ENCODE assay signal across 31 cellular contexts in genomic region chr12:58633479-58633878, GRCh38.
DNase-seq lines count a peak whose midpoint lies in the region; ATAC-seq and TF ChIP-seq lines count a peak whose summit lies in the region.
"Had no signal": no experiment of that assay in that cellular context is flagged by ENCODE, and none has a peak within 500 bp of the region (broad histone marks: within the 10 kb centered on the region; RNA-seq: fewer than 3 reads in every experiment).

No MANE protein-coding gene starts in this region.

- H3K9me3 Mint-ChIP-seq in HFFc6: peaks cover 13% of the 10 kb centered on the region
- H3K9me3 Mint-ChIP-seq in endodermal cell: peaks cover 12% of the 10 kb centered on the region
- peaks cover 15% of the 10 kb centered on the region for H3K9me3 Mint-ChIP-seq in osteocyte (ENCODE audit: unreplicated experiment)
- no peaks in the 10 kb centered on the region for H3K9me3 Mint-ChIP-seq in activated naive CD8-positive, alpha-beta T cell treated with anti-CD3 and anti-CD28 coated beads, Interleukin-2, amount 50 U/mL, for 24 hours
- H3K9me3 Mint-ChIP-seq: activated CD4-positive, alpha-beta T cell treated with anti-CD3 and anti-CD28 coated beads, Interleukin-2, amount 10 ng/mL, durations not matched to agents 24 days and 14 days had no signal

- intact Hi-C loops in tibial artery (cut with DNase I; ENCODE audit: low total_unique reads): no loop called here

- H3K27ac ChIP-seq in SK-N-MC (peak overlapping the region; percentile 60), endodermal cell (ENCODE audit: low read depth, low read length) (no peak overlapping the region), tibial artery (no peak overlapping the region)
- H3K27ac ChIP-seq: C4-2B, ovary, skin epidermis, suprapubic skin, WERI-Rb-1 had no signal

- no peak overlapping the region for H3K9ac ChIP-seq in SK-N-MC (ENCODE audit: insufficient read length)
- H3K9ac ChIP-seq in endodermal cell (ENCODE audit: extremely low read depth, low read length, poor library complexity, severe bottlenecking): no peak overlapping the region

- H3K27me3 Mint-ChIP-seq in HFFc6 (ENCODE audit: insufficient read depth): no peaks in the 10 kb centered on the region; the same call in none of the 2 replicates
- H3K27me3 Mint-ChIP-seq in endodermal cell (ENCODE audit: insufficient read depth): peaks cover 5% of the 10 kb centered on the region
- no peaks in the 10 kb centered on the region for H3K27me3 Mint-ChIP-seq in osteocyte (ENCODE audit: unreplicated experiment)
- no peaks in the 10 kb centered on the region for H3K27me3 Mint-ChIP-seq in activated naive CD8-positive, alpha-beta T cell treated with anti-CD3 and anti-CD28 coated beads, Interleukin-2, amount 50 U/mL, for 24 hours
- H3K27me3 Mint-ChIP-seq: activated CD4-positive, alpha-beta T cell treated with anti-CD3 and anti-CD28 coated beads, Interleukin-2, amount 10 ng/mL, durations not matched to agents 24 days and 14 days; activated naive CD8-positive, alpha-beta T cell had no signal

- H3K4me3 ChIP-seq in SK-N-MC (no peak overlapping the region), endodermal cell (ENCODE audit: low read length) (peak overlapping the region; percentile 43), tibial artery (no peak overlapping the region)
- H3K4me3 ChIP-seq: ovary, skin epidermis, suprapubic skin had no signal

- H3K36me3 ChIP-seq in SK-N-MC (ENCODE audit: insufficient read depth, low read length): no peaks in the 10 kb centered on the region
- no peaks in the 10 kb centered on the region for H3K36me3 ChIP-seq in endodermal cell (ENCODE audit: control insufficient read depth, insufficient read depth, low read length)
- no peaks in the 10 kb centered on the region for H3K36me3 ChIP-seq in tibial artery
- H3K36me3 ChIP-seq: ovary, suprapubic skin, WERI-Rb-1 had no signal

- H3K36me3 Mint-ChIP-seq in HFFc6 (ENCODE audit: low read depth): peaks cover 12% of the 10 kb centered on the region
- H3K36me3 Mint-ChIP-seq in endodermal cell (ENCODE audit: low read depth): peaks cover 8% of the 10 kb centered on the region
- peaks cover 6% of the 10 kb centered on the region for H3K36me3 Mint-ChIP-seq in osteocyte (ENCODE audit: unreplicated experiment)
- no peaks in the 10 kb centered on the region for H3K36me3 Mint-ChIP-seq in activated naive CD8-positive, alpha-beta T cell treated with anti-CD3 and anti-CD28 coated beads, Interleukin-2, amount 50 U/mL, for 24 hours (ENCODE audit: low read depth)
- H3K36me3 Mint-ChIP-seq: activated naive CD8-positive, alpha-beta T cell; immature natural killer cell had no signal

- H3K27ac Mint-ChIP-seq in HFFc6 (peak overlapping the region; percentile 58; the same call in 1 of the 2 replicates), endodermal cell (no peak overlapping the region), osteocyte (ENCODE audit: unreplicated experiment) (peak overlapping the region; percentile 28)
- no peak overlapping the region for H3K27ac Mint-ChIP-seq in activated naive CD8-positive, alpha-beta T cell treated with anti-CD3 and anti-CD28 coated beads, Interleukin-2, amount 50 U/mL, for 24 hours
- H3K27ac Mint-ChIP-seq: activated CD4-positive, alpha-beta T cell treated with anti-CD3 and anti-CD28 coated beads, Interleukin-2, amount 10 ng/mL, durations not matched to agents 24 days and 14 days; activated naive CD8-positive, alpha-beta T cell; immature natural killer cell; nephron; T-helper 2 cell treated with Interferon-gamma antibody and Interleukin-4, amounts not matched to agents 5 μg/mL and 100 μg/mL, for 36 hours had no signal

- no peak for ATAC-seq in activated naive CD8-positive, alpha-beta T cell treated with anti-CD3 and anti-CD28 coated beads, Interleukin-2, amount 50 U/mL, for 24 hours
- ATAC-seq: left colon had no signal

- H3K27me3 ChIP-seq in endodermal cell (ENCODE audit: control insufficient read depth, insufficient read depth, low read length, poor library complexity, severe bottlenecking): no peaks in the 10 kb centered on the region
- no peaks in the 10 kb centered on the region for H3K27me3 ChIP-seq in tibial artery
- H3K27me3 ChIP-seq: ovary, suprapubic skin had no signal

- H3K4me1 Mint-ChIP-seq in HFFc6 (ENCODE audit: low read depth) (peaks cover 21% of the 10 kb centered on the region; the same call in 1 of the 2 replicates), endodermal cell (peaks cover 15% of the 10 kb centered on the region), osteocyte (ENCODE audit: unreplicated experiment) (peaks cover 25% of the 10 kb centered on the region)
- H3K4me1 Mint-ChIP-seq in activated naive CD8-positive, alpha-beta T cell treated with anti-CD3 and anti-CD28 coated beads, Interleukin-2, amount 50 U/mL, for 24 hours: no peaks in the 10 kb centered on the region
- H3K4me1 Mint-ChIP-seq: activated CD4-positive, alpha-beta T cell treated with anti-CD3 and anti-CD28 coated beads, Interleukin-2, amount 10 ng/mL, durations not matched to agents 24 days and 14 days; immature natural killer cell; nephron had no signal

- H3K9me3 ChIP-seq in SK-N-MC (ENCODE audit: low read depth, low read length) (no peaks in the 10 kb centered on the region; the same call in 1 of the 2 replicates), endodermal cell (ENCODE audit: control insufficient read depth, low read length) (peaks cover 17% of the 10 kb centered on the region), tibial artery (peaks cover 0 to 6% (median 0%) of the 10 kb centered on the region in 3 donors)
- H3K9me3 ChIP-seq: ovary had no signal

- no peak for TF ChIP-seq CTCF in HFFc6 (IDR thresholded peaks at IDR 0.05)
- TF ChIP-seq CTCF in endodermal cell (conservative IDR thresholded peaks at IDR 0.05): no peak
- no peak for TF ChIP-seq CTCF in osteocyte (IDR thresholded peaks at IDR 0.05)
- TF ChIP-seq CTCF in tibial artery (IDR thresholded peaks at IDR 0.05): no peak

- DNase-seq in HFFc6 (peak; percentile 57), SK-N-MC (ENCODE audit: low read depth, low spot score) (no peak), endodermal cell (no peak), osteocyte (ENCODE audit: extremely low spot score, unreplicated experiment) (no peak), tibial artery (no peak), NAMALWA (ENCODE audit: low spot score) (no peak)
- DNase-seq in activated CD4-positive, CD25-positive, alpha-beta regulatory T cell treated with anti-CD3 and anti-CD28 coated beads, Interleukin-2, amount 50 U/mL, for 72 hours: no peak
- DNase-seq in activated naive CD8-positive, alpha-beta T cell treated with anti-CD3 and anti-CD28 coated beads, Interleukin-2, amount 50 U/mL, for 24 hours: no peak
- DNase-seq: activated CD4-positive, alpha-beta T cell treated with anti-CD3 and anti-CD28 coated beads, Interleukin-2, amount 10 ng/mL, durations not matched to agents 24 days and 14 days; activated CD8-positive, alpha-beta memory T cell treated with anti-CD3 and anti-CD28 coated beads for 24 hours; Caco-2; DMS53; GDM1; hypothalamus; immature natural killer cell; KBM-7; left colon; MM.1S; NCI-H1930; NCI-H526; NK-92 treated with Interleukin-12 subunit alpha and Interleukin-12 subunit beta, amount 100 ng/mL, for 24 hours; ovary; SHP77; stimulated activated naive CD4-positive, alpha-beta T cell treated with Interleukin-2 at 50 U/mL for 16 hours; WERI-Rb-1 had no signal

- H3K4me3 Mint-ChIP-seq in HFFc6 (peak overlapping the region; percentile 5; the same call in 1 of the 2 replicates), endodermal cell (no peak overlapping the region), osteocyte (ENCODE audit: unreplicated experiment) (no peak overlapping the region)
- H3K4me3 Mint-ChIP-seq in activated naive CD8-positive, alpha-beta T cell treated with anti-CD3 and anti-CD28 coated beads, Interleukin-2, amount 50 U/mL, for 24 hours: no peak overlapping the region
- H3K4me3 Mint-ChIP-seq: activated CD4-positive, alpha-beta T cell treated with anti-CD3 and anti-CD28 coated beads, Interleukin-2, amount 10 ng/mL, durations not matched to agents 24 days and 14 days; activated naive CD8-positive, alpha-beta T cell; immature natural killer cell; nephron; T-helper 2 cell treated with Interferon-gamma antibody and Interleukin-4, amounts not matched to agents 5 μg/mL and 100 μg/mL, for 36 hours had no signal

- H3K4me1 ChIP-seq in endodermal cell (ENCODE audit: control insufficient read depth, insufficient read depth, low read length) (peaks cover 10% of the 10 kb centered on the region), tibial artery (no peaks in the 10 kb centered on the region)
- H3K4me1 ChIP-seq: Caco-2, suprapubic skin had no signal

Comparison
In these comparisons a context has a peak if more than half of its experiments do, and no peak if none do; other contexts are left out.
1. H3K27ac Mint-ChIP-seq: peak in HFFc6 (single experiment) and osteocyte (single experiment); none in endodermal cell (single experiment) and activated naive CD8-positive, alpha-beta T cell treated with anti-CD3 and anti-CD28 coated beads, Interleukin-2, amount 50 U/mL, for 24 hours (single experiment).